ENCODE assay signal across 11 cellular contexts in the genomic region with DNA sequence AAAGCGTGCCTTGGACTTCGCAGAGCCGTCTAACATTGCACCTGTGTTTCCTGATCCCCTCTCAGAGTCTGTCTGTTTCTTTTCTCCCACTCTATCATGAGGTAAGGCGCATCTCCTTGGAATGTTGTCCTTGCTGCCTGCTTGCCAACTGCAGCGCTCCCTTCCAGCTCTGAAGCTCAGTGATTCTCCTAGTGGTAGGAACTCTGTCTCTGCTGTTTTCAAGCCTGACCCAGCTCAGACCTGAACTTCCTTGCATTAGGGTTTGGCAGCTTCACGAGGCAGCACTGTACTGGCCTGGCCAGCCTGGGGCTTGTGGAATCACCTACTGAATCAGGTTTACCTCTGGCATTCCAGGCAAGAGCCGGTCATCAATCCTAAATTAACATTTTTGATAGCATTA.
DNase-seq lines count a peak whose midpoint lies in the region; ATAC-seq, FAIRE-seq and TF ChIP-seq lines count a peak whose summit lies in the region.
"Had no signal": no experiment of that assay in that cellular context is flagged by ENCODE, and none has a peak within 500 bp of the region (broad histone marks: within the 10 kb centered on the region; RNA-seq: fewer than 3 reads in every experiment).

No MANE protein-coding gene starts in this region.

- intact Hi-C loops in right lobe of liver (cut with DNase I), result no loop called here

- H3K27ac Mint-ChIP-seq in glutamatergic neuron (ENCODE audit: unreplicated experiment), result no peak overlapping the region

- H3K36me3 ChIP-seq in bronchial epithelial cell (ENCODE audit: control insufficient read depth, insufficient read depth, low read length), result no peaks in the 10 kb centered on the region
- no peaks in the 10 kb centered on the region for H3K36me3 ChIP-seq in right lobe of liver

- FAIRE-seq in bronchial epithelial cell (lab: Jason Lieb, UNC), result no peak

- ATAC-seq in right lobe of liver (peak in 3 of 4 donors; percentile 22 to 41 (median 25)), GM21529 (IDR thresholded peaks at IDR 0.05; ENCODE audit: unreplicated experiment) (no peak)
- ATAC-seq: activated CD4-positive, CD25-positive, alpha-beta regulatory T cell treated with anti-CD3 and anti-CD28 coated beads, Interleukin-2, amount 50 U/mL, for 24 hours had no signal

- H3K27me3 Mint-ChIP-seq in glutamatergic neuron (ENCODE audit: unreplicated experiment), result peaks cover 7% of the 10 kb centered on the region

- peaks cover 5% of the 10 kb centered on the region for H3K36me3 Mint-ChIP-seq in glutamatergic neuron (ENCODE audit: unreplicated experiment)

- CTCF ChIA-PET in AG04450 (lab: Charles Lee), result interaction anchor here (0.5 to 1.9 kb wide), 10 partner anchors 12 to 304 kb away, joined by 3 to 12 read pairs (median 4); a partner anchor contains a TSS

- H3K27me3 ChIP-seq in AG04450 (ENCODE audit: control insufficient read depth, insufficient read depth, low read length) (no peaks in the 10 kb centered on the region), bronchial epithelial cell (ENCODE audit: control insufficient read depth, insufficient read depth, low read length) (no peaks in the 10 kb centered on the region), right lobe of liver (no peaks in the 10 kb centered on the region)

- 41% methylated on average over 7 of the region's 7 CpGs for WGBS in right lobe of liver (ENCODE audit: insufficient coverage, low coverage, low lambda C conversion rate, missing lambda C conversion rate)

- H3K4me3 ChIP-seq in AG04450 (ENCODE audit: low read depth, low read length) (no peak overlapping the region), bronchial epithelial cell (ENCODE audit: low read depth, low read length) (no peak overlapping the region), right lobe of liver (no peak overlapping the region)

- H3K27ac ChIP-seq in AG04450 (ENCODE audit: low read depth, low read length) (no peak overlapping the region), right lobe of liver (no peak overlapping the region)

- H3K4me3 Mint-ChIP-seq in glutamatergic neuron (ENCODE audit: unreplicated experiment), result no peak overlapping the region

- TF ChIP-seq CTCF in AG04450 (IDR thresholded peaks at IDR 0.05; ENCODE audit: low read depth, low read length) (peak; percentile 67), bronchial epithelial cell (IDR thresholded peaks at IDR 0.05; ENCODE audit: insufficient read depth, low read length, severe bottlenecking) (peak; percentile 28), right lobe of liver (IDR thresholded peaks at IDR 0.05) (peak in 1 of 4 donors; percentile 11), glutamatergic neuron (IDR thresholded peaks at IDR 0.05; ENCODE audit: partially characterized antibody, unreplicated experiment) (no peak)

- peaks cover 1% of the 10 kb centered on the region for H3K9me3 Mint-ChIP-seq in glutamatergic neuron (ENCODE audit: unreplicated experiment)

- H3K9me3 ChIP-seq in AG04450 (ENCODE audit: control insufficient read depth, insufficient read depth, low read length), result peaks cover 9% of the 10 kb centered on the region
- H3K9me3 ChIP-seq in right lobe of liver, result no peaks in the 10 kb centered on the region

- no peaks in the 10 kb centered on the region for H3K4me1 ChIP-seq in right lobe of liver

- H3K4me1 Mint-ChIP-seq in glutamatergic neuron (ENCODE audit: low read depth, unreplicated experiment), result peaks cover 4% of the 10 kb centered on the region

- POLR2A ChIA-PET in AG04450 (lab: Yijun Ruan, JAX), result no interaction called here

- TF ChIP-seq POLR2A in right lobe of liver (IDR thresholded peaks at IDR 0.05), result no peak

- DNase-seq in AG04450 (ENCODE audit: low read depth, low spot score) (no peak), HPDE6-E6E7 (ENCODE audit: extremely low spot score) (peak; percentile 11), bronchial epithelial cell (ENCODE audit: low read depth) (peak; percentile 17), right lobe of liver (no peak), glutamatergic neuron (no peak), middle frontal gyrus (ENCODE audit: extremely low spot score, low spot score) (no peak)
- no peak for DNase-seq in activated effector memory CD4-positive, alpha-beta T cell treated with Interleukin-2 at 50 U/mL for 16 hours
- DNase-seq: NCI-H2227 treated with DMSO at 0.1 percent for 48 hours; stimulated activated CD4-positive, alpha-beta T cell treated with anti-CD3 and anti-CD28 coated beads, Interleukin-4, amount 100 ng/mL, for 24 hours had no signal

Comparison
In these comparisons a context has a peak if more than half of its experiments do, and no peak if none do; other contexts are left out.
1. DNase-seq: peak in HPDE6-E6E7 (single experiment) and bronchial epithelial cell (single experiment); none in AG04450 (single experiment), right lobe of liver (0 of 3), glutamatergic neuron (single experiment), middle frontal gyrus (single experiment) and activated effector memory CD4-positive, alpha-beta T cell treated with Interleukin-2 at 50 U/mL for 16 hours (single experiment).